Comparison of ENCODE assay signal across 8 cellular contexts in genomic region chr19:47094557-47095517, GRCh38. TPM values are rescaled to one million over a fixed set of nuclear protein-coding genes. Genes with fewer than 3 reads are reported as not detected.
DNase-seq lines count a peak whose midpoint lies in the region; ATAC-seq and TF ChIP-seq lines count a peak whose summit lies in the region.

No MANE protein-coding gene starts in this region.

- CTCF ChIA-PET in naive thymus-derived CD4-positive, alpha-beta T cell (lab: Charles Lee) = interaction anchor here (1.3 kb wide), 1 partner anchor 23 kb away, joined by 3 read pairs; no protein-coding TSS in a partner anchor

- ATAC-seq in heart left ventricle = peak in 1 of 4 donors; percentile 7
- no peak for ATAC-seq in Right ventricle myocardium inferior
- ATAC-seq in naive thymus-derived CD4-positive, alpha-beta T cell = peak; percentile 74
- no peak for ATAC-seq in GM21737 (IDR thresholded peaks at IDR 0.05; ENCODE audit: unreplicated experiment)

- H3K27ac ChIP-seq in heart left ventricle (peak overlapping the region in 8 of 12 donors; percentile 12 to 79 (median 68)), ascending aorta (peak overlapping the region; percentile 60 to 65), urinary bladder (ENCODE audit: low read depth) (peak overlapping the region; percentile 87)
- H3K27ac ChIP-seq in naive thymus-derived CD4-positive, alpha-beta T cell (ENCODE audit: low read depth, low read length) = peak overlapping the region; percentile 64

- peaks cover 36 to 77% (median 43%) of the 10 kb centered on the region in 7 donors for H3K4me1 Mint-ChIP-seq in naive thymus-derived CD4-positive, alpha-beta T cell

- H3K4me1 ChIP-seq in heart left ventricle = peaks cover 0 to 58% (median 44%) of the 10 kb centered on the region in 12 donors
- peaks cover 2 to 17% of the 10 kb centered on the region in 2 donors for H3K4me1 ChIP-seq in ascending aorta
- peaks cover 20 to 21% of the 10 kb centered on the region in 2 donors for H3K4me1 ChIP-seq in naive thymus-derived CD4-positive, alpha-beta T cell (ENCODE audit: control insufficient read depth in 2 of 2, insufficient read depth in 2 of 2, low read length in 2 of 2)
- H3K4me1 ChIP-seq in urinary bladder (ENCODE audit: insufficient read depth) = peaks cover 3% of the 10 kb centered on the region

- H3K4me3 ChIP-seq in heart left ventricle (no peak overlapping the region), ascending aorta (no peak overlapping the region), urinary bladder (ENCODE audit: low read depth, low read length) (no peak overlapping the region)
- peak overlapping the region; percentile 28 for H3K4me3 ChIP-seq in naive thymus-derived CD4-positive, alpha-beta T cell (ENCODE audit: low read length)

- intact Hi-C loops in heart left ventricle (cut with DNase I) (no loop called here), Right ventricle myocardium inferior (cut with DNase I) (no loop called here), ascending aorta (cut with DNase I) (no loop called here)
- intact Hi-C loops in naive thymus-derived CD4-positive, alpha-beta T cell (cut with micrococcal nuclease) = loop anchor here (1.0 to 2.0 kb wide), 7 partner anchors 12 to 47 kb away; partner anchors contain the start of genes ZC3H4 (in 2 of the 2) and TMEM160 (in 1 of the 2)

- DNase-seq in heart left ventricle (peak in 1 of 5 donors; percentile 49), Right ventricle myocardium inferior (ENCODE audit: missing footprints) (no peak), ascending aorta (ENCODE audit: low spot score in 2 of 2) (no peak), GM19240 (ENCODE audit: insufficient read length, low spot score) (no peak), HK-2 (ENCODE audit: unreplicated experiment) (no peak)
- DNase-seq in naive thymus-derived CD4-positive, alpha-beta T cell = peak in 5 of 9 donors; percentile 15 to 67 (median 23)

- 73 to 85% (median 79%) methylated on average over 15 of the region's 15 CpGs for WGBS in heart left ventricle, 4 donors
- 72% methylated on average over 15 of the region's 15 CpGs for WGBS in urinary bladder

- H3K9me3 ChIP-seq in heart left ventricle (no peaks in the 10 kb centered on the region), ascending aorta (no peaks in the 10 kb centered on the region)
- H3K9me3 ChIP-seq in naive thymus-derived CD4-positive, alpha-beta T cell (ENCODE audit: control insufficient read depth in 2 of 3, low read length in 3 of 3) = no peaks in the 10 kb centered on the region

- no peaks in the 10 kb centered on the region for H3K27me3 Mint-ChIP-seq in naive thymus-derived CD4-positive, alpha-beta T cell

- H3K36me3 ChIP-seq in heart left ventricle = peaks cover 0 to 55% (median 44%) of the 10 kb centered on the region in 9 donors
- H3K36me3 ChIP-seq in ascending aorta = peaks cover 18 to 27% of the 10 kb centered on the region in 2 donors
- H3K36me3 ChIP-seq in naive thymus-derived CD4-positive, alpha-beta T cell (ENCODE audit: control insufficient read depth in 2 of 3, insufficient read depth in 3 of 3, low read length in 3 of 3) = peaks cover 5 to 45% (median 11%) of the 10 kb centered on the region in 3 experiments
- no peaks in the 10 kb centered on the region for H3K36me3 ChIP-seq in urinary bladder (ENCODE audit: insufficient read depth)

- peaks cover 0 to 1% (median 0%) of the 10 kb centered on the region in 11 donors for H3K9me3 Mint-ChIP-seq in naive thymus-derived CD4-positive, alpha-beta T cell

- POLR2A ChIA-PET in naive thymus-derived CD4-positive, alpha-beta T cell (lab: Charles Lee) = interaction anchor here (0.6 to 10.2 kb wide), 4 partner anchors 15 to 254 kb away, joined by 3 to 184 read pairs (median 4); partner anchors contain the start of genes DHX34 and ZC3H4

- peak overlapping the region in 8 of 10 donors; percentile 16 to 93 (median 62) for H3K4me3 Mint-ChIP-seq in naive thymus-derived CD4-positive, alpha-beta T cell

- peaks cover 7 to 54% (median 12%) of the 10 kb centered on the region in 5 donors for H3K36me3 Mint-ChIP-seq in naive thymus-derived CD4-positive, alpha-beta T cell

- no peak for TF ChIP-seq CTCF in heart left ventricle (IDR thresholded peaks at IDR 0.05)
- TF ChIP-seq CTCF in ascending aorta (IDR thresholded peaks at IDR 0.05) = no peak

- TF ChIP-seq POLR2A in heart left ventricle (IDR thresholded peaks at IDR 0.05) = no peak

- H3K27ac Mint-ChIP-seq in naive thymus-derived CD4-positive, alpha-beta T cell = peak overlapping the region; percentile 82 to 99 (median 92)

- H3K27me3 ChIP-seq in heart left ventricle = no peaks in the 10 kb centered on the region
- no peaks in the 10 kb centered on the region for H3K27me3 ChIP-seq in ascending aorta
- no peaks in the 10 kb centered on the region for H3K27me3 ChIP-seq in naive thymus-derived CD4-positive, alpha-beta T cell (ENCODE audit: control insufficient read depth in 2 of 2, insufficient read depth in 2 of 2, low read length in 2 of 2)

RNA-seq across cellular contexts. Expression of gene ZC3H4, which starts 18.7 kb away (rescaled TPM):
- total RNA-seq in heart left ventricle (10 to 100 TPM; 16.5 to 35.0 (median 24.7) TPM), Right ventricle myocardium inferior (20.5 TPM), ascending aorta (24.6 TPM), urinary bladder (10.7 TPM)
- polyA plus RNA-seq in heart left ventricle (10 to 100 TPM in 1 of 2 donors, 1 to 10 TPM in 1; 9.6 to 10.4 TPM), urinary bladder (15.2 TPM)
- total RNA-seq in naive thymus-derived CD4-positive, alpha-beta T cell = 100 to 1,000 TPM in 1 of 5 experiments, 10 to 100 TPM in 4; 53.6 to 123 (median 73.0) TPM
- 1 to 10 TPM; 2.0 to 2.3 TPM for polyA plus RNA-seq in naive thymus-derived CD4-positive, alpha-beta T cell

RNA-seq across cellular contexts. Expression of gene SAE1, which starts 35.8 kb away (rescaled TPM):
- total RNA-seq in heart left ventricle = 10 to 100 TPM; 30.5 to 58.7 (median 49.7) TPM
- polyA plus RNA-seq in heart left ventricle = 10 to 100 TPM; 15.7 to 84.1 TPM
- total RNA-seq in Right ventricle myocardium inferior = 45.1 TPM
- total RNA-seq in ascending aorta = 54.4 TPM
- total RNA-seq in naive thymus-derived CD4-positive, alpha-beta T cell = 100 to 1,000 TPM in 1 of 5 experiments, 10 to 100 TPM in 4; 34.3 to 115 (median 46.4) TPM
- 100 to 1,000 TPM; 145 to 181 TPM for polyA plus RNA-seq in naive thymus-derived CD4-positive, alpha-beta T cell
- 81.4 TPM for total RNA-seq in urinary bladder
- 115 TPM for polyA plus RNA-seq in urinary bladder

RNA-seq across cellular contexts. Expression of gene TMEM160, which starts 46.4 kb away (rescaled TPM):
- total RNA-seq in heart left ventricle = 10 to 100 TPM; 21.7 to 58.0 (median 24.5) TPM
- polyA plus RNA-seq in heart left ventricle = 10 to 100 TPM; 10.5 to 21.7 TPM
- 27.7 TPM for total RNA-seq in Right ventricle myocardium inferior
- total RNA-seq in ascending aorta = 64.5 TPM
- total RNA-seq in naive thymus-derived CD4-positive, alpha-beta T cell = 10 to 100 TPM; 23.1 to 46.3 (median 26.0) TPM
- 100 to 1,000 TPM; 131 TPM for polyA plus RNA-seq in naive thymus-derived CD4-positive, alpha-beta T cell
- 7.5 TPM for total RNA-seq in urinary bladder
- polyA plus RNA-seq in urinary bladder = 72.3 TPM

Comparison
In these comparisons a context has a peak if more than half of its experiments do, and no peak if none do; other contexts are left out.
1. DNase-seq: peak in naive thymus-derived CD4-positive, alpha-beta T cell (5 of 9); none in Right ventricle myocardium inferior (single experiment), ascending aorta (0 of 2), GM19240 (single experiment) and HK-2 (single experiment).
2. intact Hi-C loops: an anchor here in naive thymus-derived CD4-positive, alpha-beta T cell (1.0 to 2.0 kb wide); none called in heart left ventricle, Right ventricle myocardium inferior and ascending aorta.
3. Peak in every context shown above with its lines, with median percentiles within 50 percentile points of each other: H3K27ac ChIP-seq.